4 cellular contexts compared by ENCODE assay signal in genomic region chr18:54850598-54850997, GRCh38. TPM values are rescaled to one million over a fixed set of nuclear protein-coding genes. Genes with fewer than 3 reads are reported as not detected.
"Had no signal": no experiment of that assay in that cellular context is flagged by ENCODE, and none has a peak within 500 bp of the region (broad histone marks: within the 10 kb centered on the region; RNA-seq: fewer than 3 reads in every experiment).

No MANE protein-coding gene starts in this region.

- DNase-seq: GDM1, GF-D8 had no signal

- H3K4me3 ChIP-seq: GM12878 had no signal

- ATAC-seq: GM12878 had no signal

RNA-seq across cellular contexts. Expression of gene RAB27B, which starts 22.3 kb away (rescaled TPM):
- total RNA-seq: G401 had no signal
- polyA plus RNA-seq: GM12878 had no signal
